In genomic region chr14:51209457-51209856, GRCh38 we compare ENCODE assay signal across 20 cellular contexts. TPM values are rescaled to one million over a fixed set of nuclear protein-coding genes. Genes with fewer than 3 reads are reported as not detected.
DNase-seq lines count a peak whose midpoint lies in the region; TF ChIP-seq lines count a peak whose summit lies in the region.
"Had no signal": no experiment of that assay in that cellular context is flagged by ENCODE, and none has a peak within 500 bp of the region (broad histone marks: within the 10 kb centered on the region; RNA-seq: fewer than 3 reads in every experiment).

No MANE protein-coding gene starts in this region.

- no peaks in the 10 kb centered on the region for H3K36me3 Mint-ChIP-seq in activated T-helper 1 cell treated with anti-CD3 and anti-CD28 coated beads, Interleukin-12 subunit alpha, Interleukin-12 subunit beta, Interleukin-2, Interleukin-4 antibody, amounts not matched to agents 30 ng/mL and 10 ng/mL and 1 ng/mL, durations not matched to agents 14 hours and 24 hours and 36 hours (ENCODE audit: low read depth)
- H3K36me3 Mint-ChIP-seq: CD8-positive, alpha-beta T cell had no signal

- intact Hi-C loops in activated T-helper 1 cell treated with anti-CD3 and anti-CD28 coated beads, Interleukin-12 subunit alpha, Interleukin-12 subunit beta, Interleukin-2, Interleukin-4 antibody, amounts not matched to agents 30 ng/mL and 10 ng/mL and 1 ng/mL, durations not matched to agents 14 hours and 24 hours and 36 hours (cut with micrococcal nuclease) = no loop called here
- intact Hi-C loops in left ventricle myocardium inferior (cut with micrococcal nuclease) = no loop called here
- intact Hi-C loops in dorsolateral prefrontal cortex (cut with DNase I) = no loop called here

- no peak overlapping the region for H3K27ac Mint-ChIP-seq in activated T-helper 1 cell treated with anti-CD3 and anti-CD28 coated beads, Interleukin-12 subunit alpha, Interleukin-12 subunit beta, Interleukin-2, Interleukin-4 antibody, amounts not matched to agents 30 ng/mL and 10 ng/mL and 1 ng/mL, durations not matched to agents 14 hours and 24 hours and 36 hours
- H3K27ac Mint-ChIP-seq: activated naive CD8-positive, alpha-beta T cell treated with anti-CD3 and anti-CD28 coated beads, Interleukin-2, amount 50 U/mL, for 24 hours; activated T-cell treated with anti-CD3 and anti-CD28 coated beads, Interleukin-2, amount 50 U/mL, for 72 hours; CD8-positive, alpha-beta T cell had no signal

- H3K9me3 ChIP-seq in left ventricle myocardium inferior (replicated peaks) = no peaks in the 10 kb centered on the region
- H3K9me3 ChIP-seq: upper lobe of right lung had no signal

- H3K4me3 ChIP-seq in left ventricle myocardium inferior (no peak overlapping the region), dorsolateral prefrontal cortex (no peak overlapping the region)
- H3K4me3 ChIP-seq: cardiac muscle cell, skin epidermis, upper lobe of right lung had no signal

- TF ChIP-seq CTCF in left ventricle myocardium inferior (IDR thresholded peaks at IDR 0.05; ENCODE audit: borderline replicate concordance) (no peak), dorsolateral prefrontal cortex (IDR thresholded peaks at IDR 0.05 in 54 of 56, conservative IDR thresholded peaks at IDR 0.05 in 2 of 56; ENCODE audit: low read depth in 1 of 56, partially characterized antibody in 56 of 56) (no peak)

- no peaks in the 10 kb centered on the region for H3K4me1 Mint-ChIP-seq in activated T-helper 1 cell treated with anti-CD3 and anti-CD28 coated beads, Interleukin-12 subunit alpha, Interleukin-12 subunit beta, Interleukin-2, Interleukin-4 antibody, amounts not matched to agents 30 ng/mL and 10 ng/mL and 1 ng/mL, durations not matched to agents 14 hours and 24 hours and 36 hours (ENCODE audit: low read depth)
- H3K4me1 Mint-ChIP-seq: activated naive CD8-positive, alpha-beta T cell treated with anti-CD3 and anti-CD28 coated beads, Interleukin-2, amount 50 U/mL, for 24 hours had no signal

- H3K27ac ChIP-seq in left ventricle myocardium inferior (replicated peaks) (no peak overlapping the region), dorsolateral prefrontal cortex (no peak overlapping the region)
- H3K27ac ChIP-seq: cardiac muscle cell, skin epidermis, upper lobe of right lung had no signal

- H3K9me3 Mint-ChIP-seq in activated T-helper 1 cell treated with anti-CD3 and anti-CD28 coated beads, Interleukin-12 subunit alpha, Interleukin-12 subunit beta, Interleukin-2, Interleukin-4 antibody, amounts not matched to agents 30 ng/mL and 10 ng/mL and 1 ng/mL, durations not matched to agents 14 hours and 24 hours and 36 hours = no peaks in the 10 kb centered on the region
- H3K9me3 Mint-ChIP-seq: activated naive CD8-positive, alpha-beta T cell treated with anti-CD3 and anti-CD28 coated beads, Interleukin-2, amount 50 U/mL, for 24 hours; activated T-cell treated with anti-CD3 and anti-CD28 coated beads, Interleukin-2, amount 50 U/mL, for 72 hours; CD8-positive, alpha-beta T cell had no signal

- peaks cover 9% of the 10 kb centered on the region for H3K27me3 Mint-ChIP-seq in activated T-helper 1 cell treated with anti-CD3 and anti-CD28 coated beads, Interleukin-12 subunit alpha, Interleukin-12 subunit beta, Interleukin-2, Interleukin-4 antibody, amounts not matched to agents 30 ng/mL and 10 ng/mL and 1 ng/mL, durations not matched to agents 14 hours and 24 hours and 36 hours (ENCODE audit: insufficient read depth)

- DNase-seq in DMS53 (lab: John Stamatoyannopoulos, UW) (peak; percentile 91), NCI-H1092 treated with DMSO at 0.1 percent for 48 hours (lab: John Stamatoyannopoulos, UW) (peak; percentile 95), NCI-H2171 (lab: John Stamatoyannopoulos, UW) (peak; percentile 66), SHP77 treated with DMSO at 0.1 percent for 48 hours (lab: John Stamatoyannopoulos, UW) (peak; percentile 94), left ventricle myocardium inferior (no peak), dorsolateral prefrontal cortex (no peak), amygdala (lab: John Stamatoyannopoulos, UW) (no peak)
- no peak for DNase-seq in activated T-helper 1 cell treated with anti-CD3 and anti-CD28 coated beads, Interleukin-12 subunit alpha, Interleukin-12 subunit beta, Interleukin-2, Interleukin-4 antibody, amounts not matched to agents 30 ng/mL and 10 ng/mL and 1 ng/mL, durations not matched to agents 14 hours and 24 hours and 36 hours (ENCODE audit: low spot score)
- DNase-seq: activated CD4-positive, alpha-beta T cell treated with anti-CD3 and anti-CD28 coated beads, Interleukin-2, amount 50 U/mL, for 48 hours; activated naive CD8-positive, alpha-beta T cell treated with anti-CD3 and anti-CD28 coated beads, Interleukin-2, amount 50 U/mL, for 24 hours; activated T-cell treated with anti-CD3 and anti-CD28 coated beads, Interleukin-2, amount 50 U/mL, for 72 hours; CD8-positive, alpha-beta T cell; GF-D8; KBM-7; left colon; NCI-H446; stimulated activated naive CD4-positive, alpha-beta T cell; upper lobe of right lung had no signal

- peaks cover 4% of the 10 kb centered on the region for H3K27me3 ChIP-seq in left ventricle myocardium inferior (ENCODE audit: low read depth)
- no peaks in the 10 kb centered on the region for H3K27me3 ChIP-seq in dorsolateral prefrontal cortex
- H3K27me3 ChIP-seq: cardiac muscle cell had no signal

- H3K4me3 Mint-ChIP-seq in activated T-helper 1 cell treated with anti-CD3 and anti-CD28 coated beads, Interleukin-12 subunit alpha, Interleukin-12 subunit beta, Interleukin-2, Interleukin-4 antibody, amounts not matched to agents 30 ng/mL and 10 ng/mL and 1 ng/mL, durations not matched to agents 14 hours and 24 hours and 36 hours = no peak overlapping the region
- H3K4me3 Mint-ChIP-seq: activated naive CD8-positive, alpha-beta T cell treated with anti-CD3 and anti-CD28 coated beads, Interleukin-2, amount 50 U/mL, for 24 hours; activated T-cell treated with anti-CD3 and anti-CD28 coated beads, Interleukin-2, amount 50 U/mL, for 72 hours; CD8-positive, alpha-beta T cell had no signal

- H3K4me1 ChIP-seq in left ventricle myocardium inferior = no peaks in the 10 kb centered on the region
- H3K4me1 ChIP-seq: upper lobe of right lung had no signal

- H3K36me3 ChIP-seq in left ventricle myocardium inferior = no peaks in the 10 kb centered on the region
- H3K36me3 ChIP-seq: cardiac muscle cell, upper lobe of right lung had no signal

RNA-seq across cellular contexts. Expression of gene TMX1, which starts 30.6 kb away (rescaled TPM):
- 51.1 and 51.3 TPM in 2 replicates for total RNA-seq in activated T-helper 1 cell treated with anti-CD3 and anti-CD28 coated beads, Interleukin-12 subunit alpha, Interleukin-12 subunit beta, Interleukin-2, Interleukin-4 antibody, amounts not matched to agents 30 ng/mL and 10 ng/mL and 1 ng/mL, durations not matched to agents 14 hours and 24 hours and 36 hours
- 8.6 TPM for total RNA-seq in left ventricle myocardium inferior
- total RNA-seq in dorsolateral prefrontal cortex = 10 to 100 TPM in 119 of 120 experiments, 1 to 10 TPM in 1; 9.6 to 23.7 (median 15.6) TPM

Comparison
In these comparisons a context has a peak if more than half of its experiments do, and no peak if none do; other contexts are left out.
1. DNase-seq: peak in DMS53 (single experiment), NCI-H1092 treated with DMSO at 0.1 percent for 48 hours (single experiment), NCI-H2171 (single experiment) and SHP77 treated with DMSO at 0.1 percent for 48 hours (single experiment); none in activated T-helper 1 cell treated with anti-CD3 and anti-CD28 coated beads, Interleukin-12 subunit alpha, Interleukin-12 subunit beta, Interleukin-2, Interleukin-4 antibody, amounts not matched to agents 30 ng/mL and 10 ng/mL and 1 ng/mL, durations not matched to agents 14 hours and 24 hours and 36 hours (single experiment), left ventricle myocardium inferior (single experiment), dorsolateral prefrontal cortex (0 of 10) and amygdala (0 of 56).